1 cellular context compared by ENCODE assay signal in the genomic region with DNA sequence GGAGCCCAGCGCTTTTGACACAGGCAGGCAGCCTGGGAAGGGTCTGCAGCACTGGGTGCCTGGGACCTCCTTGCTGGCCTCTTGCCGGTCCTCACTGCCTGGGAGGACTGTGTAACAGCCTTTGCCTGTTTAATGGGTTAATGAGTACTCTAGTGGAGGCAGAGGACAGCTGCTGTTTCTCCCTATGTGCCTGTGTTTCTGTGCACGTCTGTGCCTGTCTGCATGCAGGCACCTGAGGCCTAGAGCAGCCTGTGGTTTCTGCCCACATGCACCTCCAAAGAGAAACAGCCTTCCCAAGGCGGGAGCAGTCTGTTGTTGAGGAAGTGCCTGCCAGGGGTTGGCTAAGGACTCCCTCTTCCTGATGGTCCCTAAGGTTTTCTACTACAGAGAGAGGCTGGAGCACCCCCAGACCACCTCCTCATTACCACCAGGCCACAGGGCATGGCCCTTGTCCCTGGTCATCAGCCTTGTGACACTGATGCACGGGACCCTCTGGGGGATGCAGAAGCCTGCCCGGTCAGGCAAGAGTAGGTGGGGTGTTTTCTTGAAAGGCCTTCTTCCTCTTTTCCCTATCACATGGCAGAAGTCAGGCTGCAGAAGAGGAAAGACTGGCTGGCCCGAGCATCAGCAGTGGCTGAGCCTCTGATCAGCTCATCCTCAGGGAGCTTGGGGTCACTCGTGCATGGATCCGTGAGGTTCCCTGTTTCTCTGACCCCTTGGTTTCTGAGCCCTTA.
TF ChIP-seq lines count a peak whose summit lies in the region.

No MANE protein-coding gene starts in this region.

TF ChIP-seq in HepG2, 621 proteins besides CTCF, POLR2A, EP300 and RAD21 (continued from another document):
- TF ChIP-seq, protein P1, sequence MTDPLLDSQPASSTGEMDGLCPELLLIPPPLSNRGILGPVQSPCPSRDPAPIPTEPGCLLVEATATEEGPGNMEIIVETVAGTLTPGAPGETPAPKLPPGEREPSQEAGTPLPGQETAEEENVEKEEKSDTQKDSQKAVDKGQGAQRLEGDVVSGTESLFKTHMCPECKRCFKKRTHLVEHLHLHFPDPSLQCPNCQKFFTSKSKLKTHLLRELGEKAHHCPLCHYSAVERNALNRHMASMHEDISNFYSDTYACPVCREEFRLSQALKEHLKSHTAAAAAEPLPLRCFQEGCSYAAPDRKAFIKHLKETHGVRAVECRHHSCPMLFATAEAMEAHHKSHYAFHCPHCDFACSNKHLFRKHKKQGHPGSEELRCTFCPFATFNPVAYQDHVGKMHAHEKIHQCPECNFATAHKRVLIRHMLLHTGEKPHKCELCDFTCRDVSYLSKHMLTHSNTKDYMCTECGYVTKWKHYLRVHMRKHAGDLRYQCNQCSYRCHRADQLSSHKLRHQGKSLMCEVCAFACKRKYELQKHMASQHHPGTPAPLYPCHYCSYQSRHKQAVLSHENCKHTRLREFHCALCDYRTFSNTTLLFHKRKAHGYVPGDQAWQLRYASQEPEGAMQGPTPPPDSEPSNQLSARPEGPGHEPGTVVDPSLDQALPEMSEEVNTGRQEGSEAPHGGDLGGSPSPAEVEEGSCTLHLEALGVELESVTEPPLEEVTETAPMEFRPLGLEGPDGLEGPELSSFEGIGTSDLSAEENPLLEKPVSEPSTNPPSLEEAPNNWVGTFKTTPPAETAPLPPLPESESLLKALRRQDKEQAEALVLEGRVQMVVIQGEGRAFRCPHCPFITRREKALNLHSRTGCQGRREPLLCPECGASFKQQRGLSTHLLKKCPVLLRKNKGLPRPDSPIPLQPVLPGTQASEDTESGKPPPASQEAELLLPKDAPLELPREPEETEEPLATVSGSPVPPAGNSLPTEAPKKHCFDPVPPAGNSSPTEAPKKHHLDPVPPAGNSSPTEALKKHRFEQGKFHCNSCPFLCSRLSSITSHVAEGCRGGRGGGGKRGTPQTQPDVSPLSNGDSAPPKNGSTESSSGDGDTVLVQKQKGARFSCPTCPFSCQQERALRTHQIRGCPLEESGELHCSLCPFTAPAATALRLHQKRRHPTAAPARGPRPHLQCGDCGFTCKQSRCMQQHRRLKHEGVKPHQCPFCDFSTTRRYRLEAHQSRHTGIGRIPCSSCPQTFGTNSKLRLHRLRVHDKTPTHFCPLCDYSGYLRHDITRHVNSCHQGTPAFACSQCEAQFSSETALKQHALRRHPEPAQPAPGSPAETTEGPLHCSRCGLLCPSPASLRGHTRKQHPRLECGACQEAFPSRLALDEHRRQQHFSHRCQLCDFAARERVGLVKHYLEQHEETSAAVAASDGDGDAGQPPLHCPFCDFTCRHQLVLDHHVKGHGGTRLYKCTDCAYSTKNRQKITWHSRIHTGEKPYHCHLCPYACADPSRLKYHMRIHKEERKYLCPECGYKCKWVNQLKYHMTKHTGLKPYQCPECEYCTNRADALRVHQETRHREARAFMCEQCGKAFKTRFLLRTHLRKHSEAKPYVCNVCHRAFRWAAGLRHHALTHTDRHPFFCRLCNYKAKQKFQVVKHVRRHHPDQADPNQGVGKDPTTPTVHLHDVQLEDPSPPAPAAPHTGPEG (CRISPR knock-in tag; IDR thresholded peaks at IDR 0.05): no peak
- TF ChIP-seq, protein P2, sequence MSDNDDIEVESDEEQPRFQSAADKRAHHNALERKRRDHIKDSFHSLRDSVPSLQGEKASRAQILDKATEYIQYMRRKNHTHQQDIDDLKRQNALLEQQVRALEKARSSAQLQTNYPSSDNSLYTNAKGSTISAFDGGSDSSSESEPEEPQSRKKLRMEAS (IDR thresholded peaks at IDR 0.05): peak; percentile 23; the same call in 1 of the 2 replicates
- TF ChIP-seq ZMYM4 (CRISPR knock-in tag; IDR thresholded peaks at IDR 0.05): no peak
TF ChIP-seq in HepG2: peak in this region for 16.
